20 cellular contexts compared by ENCODE assay signal in genomic region chr13:89577301-89577700, GRCh38.
"Had no signal": no experiment of that assay in that cellular context is flagged by ENCODE, and none has a peak within 500 bp of the region (broad histone marks: within the 10 kb centered on the region; RNA-seq: fewer than 3 reads in every experiment).

No MANE protein-coding gene starts in this region.

- H3K36me3 ChIP-seq: gastrocnemius medialis, heart right ventricle, pancreas, thyroid gland had no signal

- H3K27ac ChIP-seq: coronary artery, gastrocnemius medialis, heart right ventricle, pancreas, thyroid gland had no signal

- DNase-seq: activated B cell treated with CpG ODN at 0.5 μM for 24 hours; activated CD4-positive, alpha-beta T cell treated with anti-CD3 and anti-CD28 coated beads, Interleukin-2, amount 10 ng/mL, durations not matched to agents 24 days and 14 days; activated CD8-positive, alpha-beta memory T cell treated with anti-CD3 and anti-CD28 coated beads, Interleukin-2, amount 50 U/mL, for 48 hours; activated gamma-delta T cell; activated T-cell treated with anti-CD3 and anti-CD28 coated beads, Interleukin-2, amount 50 U/mL, for 72 hours; central memory CD4-positive, alpha-beta T cell; effector CD4-positive, alpha-beta T cell; gastrocnemius medialis; heart right ventricle; left colon; naive B cell; pancreas; stimulated activated CD4-positive, alpha-beta T cell treated with anti-CD3 and anti-CD28 coated beads, Interleukin-2, amount 100 ng/mL, for 48 hours; T-helper 2 cell; thyroid gland had no signal

- H3K9me3 ChIP-seq: gastrocnemius medialis, pancreas, thyroid gland had no signal

- H3K36me3 Mint-ChIP-seq: activated naive CD4-positive, alpha-beta T cell treated with anti-CD3 and anti-CD28 coated beads, Interleukin-2, amount 50 U/mL, for 72 hours; brain; naive B cell; stimulated activated memory B cell treated with anti-CD40 and anti-IgM and Interleukin-4, amounts not matched to agents 10 μg/mL and 1 μg/mL and 100 μg/mL, for 72 hours had no signal

- H3K27me3 Mint-ChIP-seq: activated B cell treated with CpG ODN at 0.5 μM for 24 hours; activated CD4-positive, alpha-beta T cell treated with anti-CD3 and anti-CD28 coated beads, Interleukin-2, amount 10 ng/mL, durations not matched to agents 24 days and 14 days; brain; naive B cell; stimulated activated memory B cell treated with anti-CD40 and anti-IgM and Interleukin-4, amounts not matched to agents 10 μg/mL and 1 μg/mL and 100 μg/mL, for 72 hours had no signal

- H3K4me1 ChIP-seq: gastrocnemius medialis, heart right ventricle, pancreas, thyroid gland had no signal

- H3K4me3 ChIP-seq: coronary artery, gastrocnemius medialis, heart right ventricle, lung, pancreas, thyroid gland had no signal

- H3K4me3 Mint-ChIP-seq: activated B cell treated with CpG ODN at 0.5 μM for 24 hours; activated CD4-positive, alpha-beta T cell treated with anti-CD3 and anti-CD28 coated beads, Interleukin-2, amount 10 ng/mL, durations not matched to agents 24 days and 14 days; activated T-cell treated with anti-CD3 and anti-CD28 coated beads, Interleukin-2, amount 50 U/mL, for 72 hours; brain; naive B cell; stimulated activated memory B cell treated with anti-CD40 and anti-IgM and Interleukin-4, amounts not matched to agents 10 μg/mL and 1 μg/mL and 100 μg/mL, for 72 hours had no signal

- H3K4me1 Mint-ChIP-seq: activated B cell treated with CpG ODN at 0.5 μM for 24 hours; activated CD4-positive, alpha-beta T cell treated with anti-CD3 and anti-CD28 coated beads, Interleukin-2, amount 10 ng/mL, durations not matched to agents 24 days and 14 days; brain; naive B cell; stimulated activated memory B cell treated with anti-CD40 and anti-IgM and Interleukin-4, amounts not matched to agents 10 μg/mL and 1 μg/mL and 100 μg/mL, for 72 hours had no signal

- H3K27me3 ChIP-seq: gastrocnemius medialis, heart right ventricle, pancreas, thyroid gland had no signal

- H3K27ac Mint-ChIP-seq: activated B cell treated with CpG ODN at 0.5 μM for 24 hours; activated CD4-positive, alpha-beta T cell treated with anti-CD3 and anti-CD28 coated beads, Interleukin-2, amount 10 ng/mL, durations not matched to agents 24 days and 14 days; activated naive CD4-positive, alpha-beta T cell treated with anti-CD3 and anti-CD28 coated beads, Interleukin-2, amount 50 U/mL, for 72 hours; activated T-cell treated with anti-CD3 and anti-CD28 coated beads, Interleukin-2, amount 50 U/mL, for 72 hours; brain; naive B cell; stimulated activated memory B cell treated with anti-CD40 and anti-IgM and Interleukin-4, amounts not matched to agents 10 μg/mL and 1 μg/mL and 100 μg/mL, for 72 hours had no signal
